Comparison of ENCODE assay signal across 34 cellular contexts in the genomic region with DNA sequence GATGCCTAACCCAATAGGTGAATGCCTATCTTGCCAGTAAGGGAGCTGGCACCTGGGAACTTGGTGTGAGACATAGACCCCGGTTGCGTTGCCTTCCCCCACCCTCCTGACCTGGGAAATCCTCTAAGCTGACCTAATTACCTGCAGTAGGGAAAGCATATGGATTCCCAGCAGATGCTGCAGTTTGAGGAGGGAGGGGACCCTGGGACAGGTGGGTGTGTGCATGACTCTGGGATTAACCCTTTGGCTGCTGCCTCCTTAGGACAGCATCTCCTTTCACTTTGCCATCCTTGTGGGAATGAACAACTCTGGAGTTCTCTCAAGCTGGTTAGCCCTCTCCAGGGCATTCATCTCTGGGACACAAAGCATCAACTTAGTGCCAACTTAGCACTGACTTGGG. TPM values are rescaled to one million over a fixed set of nuclear protein-coding genes. Genes with fewer than 3 reads are reported as not detected.
"Had no signal": no experiment of that assay in that cellular context is flagged by ENCODE, and none has a peak within 500 bp of the region (broad histone marks: within the 10 kb centered on the region; RNA-seq: fewer than 3 reads in every experiment).

No MANE protein-coding gene starts in this region.

- H3K4me3 ChIP-seq: PC-9 had no signal

- H3K27me3 Mint-ChIP-seq: brain had no signal

- H3K4me3 Mint-ChIP-seq: activated CD4-positive, alpha-beta memory T cell treated with anti-CD3 and anti-CD28 coated beads, Interleukin-2, amount 10 ng/mL, durations not matched to agents 7 days and 5 days; activated CD8-positive, alpha-beta memory T cell treated with anti-CD3 and anti-CD28 coated beads, Interleukin-2, amount 10 ng/mL, durations not matched to agents 7 days and 5 days; activated naive CD4-positive, alpha-beta T cell treated with anti-CD3 and anti-CD28 coated beads, Interleukin-2, amount 10 ng/mL, durations not matched to agents 7 days and 5 days; activated naive CD8-positive, alpha-beta T cell; activated naive CD8-positive, alpha-beta T cell treated with anti-CD3 and anti-CD28 coated beads, Interleukin-2, amount 50 U/mL, for 24 hours; brain had no signal

- H3K36me3 Mint-ChIP-seq: activated CD8-positive, alpha-beta memory T cell treated with anti-CD3 and anti-CD28 coated beads, Interleukin-2, amount 10 ng/mL, durations not matched to agents 7 days and 5 days; activated naive CD4-positive, alpha-beta T cell treated with anti-CD3 and anti-CD28 coated beads, Interleukin-2, amount 10 ng/mL, durations not matched to agents 7 days and 5 days; activated naive CD8-positive, alpha-beta T cell had no signal

- H2AFZ ChIP-seq: PC-9 had no signal

- H3K4me2 ChIP-seq: PC-9 had no signal

- H3K4me1 Mint-ChIP-seq: activated CD4-positive, alpha-beta memory T cell treated with anti-CD3 and anti-CD28 coated beads, Interleukin-2, amount 10 ng/mL, durations not matched to agents 7 days and 5 days; activated CD8-positive, alpha-beta memory T cell treated with anti-CD3 and anti-CD28 coated beads, Interleukin-2, amount 10 ng/mL, durations not matched to agents 7 days and 5 days; activated naive CD4-positive, alpha-beta T cell treated with anti-CD3 and anti-CD28 coated beads, Interleukin-2, amount 10 ng/mL, durations not matched to agents 7 days and 5 days; activated naive CD8-positive, alpha-beta T cell treated with anti-CD3 and anti-CD28 coated beads, Interleukin-2, amount 50 U/mL, for 24 hours had no signal

- DNase-seq: activated CD4-positive, alpha-beta memory T cell treated with anti-CD3 and anti-CD28 coated beads, Interleukin-2, amount 10 ng/mL, durations not matched to agents 7 days and 5 days; activated CD4-positive, alpha-beta T cell treated with anti-CD3 and anti-CD28 coated beads for 1 hour; activated CD4-positive, alpha-beta T cell treated with anti-CD3 and anti-CD28 coated beads for 48 hours; activated CD4-positive, CD25-positive, alpha-beta regulatory T cell; activated CD8-positive, alpha-beta memory T cell treated with anti-CD3 and anti-CD28 coated beads for 24 hours; activated CD8-positive, alpha-beta memory T cell treated with anti-CD3 and anti-CD28 coated beads, Interleukin-2, amount 10 ng/mL, durations not matched to agents 7 days and 5 days; activated CD8-positive, alpha-beta memory T cell treated with anti-CD3 and anti-CD28 coated beads, Interleukin-2, amount 50 U/mL, for 48 hours; activated effector memory CD4-positive, alpha-beta T cell treated with Interleukin-2 at 50 U/mL for 16 hours; activated naive CD4-positive, alpha-beta T cell treated with anti-CD3 and anti-CD28 coated beads, Interleukin-2, amount 10 ng/mL, durations not matched to agents 7 days and 5 days; activated naive CD8-positive, alpha-beta T cell treated with anti-CD3 and anti-CD28 coated beads, Interleukin-2, amount 50 U/mL, for 24 hours; activated T-cell treated with anti-CD3 and anti-CD28 coated beads, Interleukin-2, amount 50 U/mL, for 48 hours; anterior cingulate cortex; caudate nucleus; NCI-H1092 treated with DMSO at 0.1 percent for 48 hours; NCI-H1417; NCI-H146; NCI-H187; NCI-H2029 treated with DMSO at 0.1 percent for 48 hours; NCI-H2107; NCI-H226; NCI-H446 treated with DMSO at 0.1 percent for 48 hours; NCI-H526 treated with DMSO at 0.1 percent for 48 hours; NK-92 treated with Interleukin-12 subunit alpha and Interleukin-12 subunit beta, amount 100 ng/mL, for 24 hours; PC-9; SIG-M5; T-helper 1 cell; T-helper 2 cell; T-helper 9 cell had no signal

- H3K27ac Mint-ChIP-seq: activated CD4-positive, alpha-beta memory T cell treated with anti-CD3 and anti-CD28 coated beads, Interleukin-2, amount 10 ng/mL, durations not matched to agents 7 days and 5 days; activated CD8-positive, alpha-beta memory T cell treated with anti-CD3 and anti-CD28 coated beads, Interleukin-2, amount 10 ng/mL, durations not matched to agents 7 days and 5 days; activated naive CD4-positive, alpha-beta T cell treated with anti-CD3 and anti-CD28 coated beads, Interleukin-2, amount 10 ng/mL, durations not matched to agents 7 days and 5 days; activated naive CD8-positive, alpha-beta T cell; activated naive CD8-positive, alpha-beta T cell treated with anti-CD3 and anti-CD28 coated beads, Interleukin-2, amount 50 U/mL, for 24 hours; brain had no signal

- H3K9me3 Mint-ChIP-seq: activated CD4-positive, alpha-beta memory T cell treated with anti-CD3 and anti-CD28 coated beads, Interleukin-2, amount 10 ng/mL, durations not matched to agents 7 days and 5 days; activated naive CD4-positive, alpha-beta T cell treated with anti-CD3 and anti-CD28 coated beads, Interleukin-2, amount 10 ng/mL, durations not matched to agents 7 days and 5 days; activated naive CD8-positive, alpha-beta T cell treated with anti-CD3 and anti-CD28 coated beads, Interleukin-2, amount 50 U/mL, for 24 hours had no signal

- ATAC-seq: activated CD8-positive, alpha-beta memory T cell treated with anti-CD3 and anti-CD28 coated beads, Interleukin-2, amount 10 ng/mL, durations not matched to agents 7 days and 5 days; activated naive CD8-positive, alpha-beta T cell treated with anti-CD3 and anti-CD28 coated beads, Interleukin-2, amount 50 U/mL, for 24 hours; Right ventricle myocardium inferior; SK-N-SH treated with all-trans-retinoic acid at 6 μM for 48 hours had no signal

- H3K27ac ChIP-seq: PC-9, RWPE1, VCaP had no signal

RNA-seq across cellular contexts. Expression of gene NFASC, which starts 16.4 kb away (rescaled TPM):
- total RNA-seq: PC-9 had no signal
